Comparison of ENCODE assay signal across 1 cellular context in genomic region chr1:47941609-47942237, GRCh38.
TF ChIP-seq lines count a peak whose summit lies in the region.

No MANE protein-coding gene starts in this region.

TF ChIP-seq in GM23338, 12 proteins besides CTCF, POLR2A, EP300 and RAD21 (continued from another document):
- TF ChIP-seq ZNF462 (CRISPR knock-in tag; IDR thresholded peaks at IDR 0.05) (no peak), NANOG (IDR thresholded peaks at IDR 0.05; ENCODE audit: borderline replicate concordance) (no peak), REST (IDR thresholded peaks at IDR 0.05; ENCODE audit: unreplicated experiment) (no peak), EZH2 (IDR thresholded peaks at IDR 0.05; ENCODE audit: low read depth, unreplicated experiment) (no peak)
TF ChIP-seq in GM23338: peak in this region for 0.
